1 cellular context compared by ENCODE assay signal in the genomic region with DNA sequence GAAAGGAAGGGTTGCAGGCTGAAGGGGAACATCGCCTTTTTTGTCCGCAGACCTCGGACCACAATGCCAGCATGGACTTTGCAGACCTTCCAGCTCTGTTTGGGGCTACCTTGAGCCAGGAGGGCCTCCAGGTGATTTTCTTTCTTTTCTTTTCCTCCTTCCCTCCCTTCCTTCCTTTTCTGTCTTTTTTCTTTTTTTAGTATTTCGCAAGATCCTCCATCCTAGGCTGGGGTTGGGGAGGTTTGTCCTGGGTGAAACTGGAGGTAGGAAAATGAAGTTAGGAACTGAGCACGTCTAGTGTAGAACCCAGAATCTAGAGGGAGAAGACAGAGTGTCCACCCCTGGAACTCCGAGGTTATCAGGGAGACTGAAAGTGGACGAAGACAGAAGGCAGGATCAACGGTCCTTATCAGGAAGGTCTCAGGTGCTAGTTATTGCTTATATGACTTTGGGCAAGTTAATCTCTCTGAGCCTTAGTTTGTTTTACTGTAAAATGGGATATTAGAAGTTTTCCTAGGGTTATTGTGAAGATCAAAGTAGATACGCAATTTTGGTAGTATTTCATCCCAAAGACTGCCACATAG.
TF ChIP-seq lines count a peak whose summit lies in the region.

No MANE protein-coding gene starts in this region.

TF ChIP-seq in WTC11, 78 proteins besides CTCF, POLR2A, EP300 and RAD21 (continued from another document):
- TF ChIP-seq, protein P1, sequence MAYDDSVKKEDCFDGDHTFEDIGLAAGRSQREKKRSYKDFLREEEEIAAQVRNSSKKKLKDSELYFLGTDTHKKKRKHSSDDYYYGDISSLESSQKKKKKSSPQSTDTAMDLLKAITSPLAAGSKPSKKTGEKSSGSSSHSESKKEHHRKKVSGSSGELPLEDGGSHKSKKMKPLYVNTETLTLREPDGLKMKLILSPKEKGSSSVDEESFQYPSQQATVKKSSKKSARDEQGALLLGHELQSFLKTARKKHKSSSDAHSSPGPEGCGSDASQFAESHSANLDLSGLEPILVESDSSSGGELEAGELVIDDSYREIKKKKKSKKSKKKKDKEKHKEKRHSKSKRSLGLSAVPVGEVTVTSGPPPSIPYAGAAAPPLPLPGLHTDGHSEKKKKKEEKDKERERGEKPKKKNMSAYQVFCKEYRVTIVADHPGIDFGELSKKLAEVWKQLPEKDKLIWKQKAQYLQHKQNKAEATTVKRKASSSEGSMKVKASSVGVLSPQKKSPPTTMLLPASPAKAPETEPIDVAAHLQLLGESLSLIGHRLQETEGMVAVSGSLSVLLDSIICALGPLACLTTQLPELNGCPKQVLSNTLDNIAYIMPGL (CRISPR knock-in tag; IDR thresholded peaks at IDR 0.05) = no peak
- no peak for TF ChIP-seq NFYB (CRISPR knock-in tag; conservative IDR thresholded peaks at IDR 0.05; ENCODE audit: low read depth)
- TF ChIP-seq ZNF396 (CRISPR knock-in tag; IDR thresholded peaks at IDR 0.05; ENCODE audit: borderline replicate concordance) = no peak
- TF ChIP-seq CBFB (CRISPR knock-in tag; IDR thresholded peaks at IDR 0.05; ENCODE audit: low read depth) = no peak
- TF ChIP-seq ZNF532 (CRISPR knock-in tag; IDR thresholded peaks at IDR 0.05; ENCODE audit: borderline replicate concordance) = no peak
- TF ChIP-seq ZSCAN18 (CRISPR knock-in tag; IDR thresholded peaks at IDR 0.05) = no peak
- TF ChIP-seq HMGA2 (CRISPR knock-in tag; IDR thresholded peaks at IDR 0.05) = no peak
